Comparison of ENCODE assay signal across 16 cellular contexts in genomic region chr4:4533461-4534169, GRCh38. TPM values are rescaled to one million over a fixed set of nuclear protein-coding genes. Genes with fewer than 3 reads are reported as not detected.
A peak's percentile ranks its signal among the peaks of the same experiment; 100 is the strongest.
DNase-seq lines count a peak whose midpoint lies in the region; ATAC-seq, FAIRE-seq and TF ChIP-seq lines count a peak whose summit lies in the region.
"Had no signal": no experiment of that assay in that cellular context is flagged by ENCODE, and none has a peak within 500 bp of the region (broad histone marks: within the 10 kb centered on the region; RNA-seq: fewer than 3 reads in every experiment).

No MANE protein-coding gene starts in this region.

- H3K36me3 ChIP-seq in OCI-LY3 (replicated peaks; ENCODE audit: low read depth, low read length) (no peaks in the 10 kb centered on the region), body of pancreas (replicated peaks in 1 of 2; ENCODE audit: insufficient read depth in 1 of 2, low read depth in 2 of 2) (no peaks in the 10 kb centered on the region)

- WGBS in body of pancreas, 2 donors, result 87 to 93% methylated on average over 8 of the region's 8 CpGs

- H3K9me3 ChIP-seq in OCI-LY3 (ENCODE audit: insufficient read depth, low read length) (no peaks in the 10 kb centered on the region), body of pancreas (no peaks in the 10 kb centered on the region)

- H3K4me1 ChIP-seq in OCI-LY3 (ENCODE audit: low read length) (peaks cover 31% of the 10 kb centered on the region), body of pancreas (peaks cover 14% of the 10 kb centered on the region)

- no peak for TF ChIP-seq CTCF in OCI-LY3 (IDR thresholded peaks at IDR 0.05; ENCODE audit: low read depth, low read length)
- TF ChIP-seq CTCF in epithelial cell of proximal tubule (conservative IDR thresholded peaks at IDR 0.05; ENCODE audit: low read depth, low read length), result no peak
- TF ChIP-seq CTCF in body of pancreas (IDR thresholded peaks at IDR 0.05), result no peak

- intact Hi-C loops in body of pancreas (cut with DNase I), result no loop called here

- peak overlapping the region; percentile 61 for H3K4me2 ChIP-seq in OCI-LY3 (ENCODE audit: low read length)
- H3K4me2 ChIP-seq: PC-9 had no signal

- no peak for TF ChIP-seq POLR2A in body of pancreas (IDR thresholded peaks at IDR 0.05)
- no peak for TF ChIP-seq POLR2A in GM18505 (IDR thresholded peaks at IDR 0.05; ENCODE audit: borderline replicate concordance, extremely low read depth, insufficient read depth, insufficient read length)

- H3K4me3 ChIP-seq in OCI-LY3 (ENCODE audit: low read length) (peak overlapping the region; percentile 24; the same call in 1 of the 2 replicates), epithelial cell of proximal tubule (ENCODE audit: low read depth, low read length) (peak overlapping the region; percentile 17), body of pancreas (no peak overlapping the region)
- H3K4me3 ChIP-seq: PC-9 had no signal

- DNase-seq in GM18507 (ENCODE audit: extremely low spot score, insufficient read length, low read depth) (no peak), epithelial cell of proximal tubule (ENCODE audit: low read depth) (peak; percentile 95), body of pancreas (no peak), NCI-H2029 (lab: John Stamatoyannopoulos, UW) (no peak)
- DNase-seq: Calu3; CD4-positive, alpha-beta T cell; DMS53; NCI-H1436; NCI-H2029 treated with DMSO at 0.1 percent for 48 hours; NCI-H2171 treated with DMSO at 0.1 percent for 48 hours; NCI-H774; PC-9 had no signal

- no peak overlapping the region for H3K9ac ChIP-seq in OCI-LY3 (ENCODE audit: low read length)

- peak; percentile 47 for FAIRE-seq in GM18507 (lab: Jason Lieb, UNC)
- FAIRE-seq: H1 had no signal

- H3K27ac ChIP-seq in OCI-LY3 (ENCODE audit: low read length) (no peak overlapping the region), body of pancreas (no peak overlapping the region)
- H3K27ac ChIP-seq: PC-9 had no signal

- ATAC-seq in body of pancreas (no peak), GM18505 (IDR thresholded peaks at IDR 0.05; ENCODE audit: unreplicated experiment) (no peak), GM18502 (IDR thresholded peaks at IDR 0.05; ENCODE audit: poor library complexity, unreplicated experiment) (no peak)

- H3K27me3 ChIP-seq in OCI-LY3 (ENCODE audit: low read depth, low read length), result no peaks in the 10 kb centered on the region
- H3K27me3 ChIP-seq in body of pancreas, result no peaks in the 10 kb centered on the region

- H4K20me1 ChIP-seq in OCI-LY3 (ENCODE audit: insufficient read depth, low read length), result peaks cover 81% of the 10 kb centered on the region

- no peak overlapping the region for H2AFZ ChIP-seq in OCI-LY3 (ENCODE audit: low read depth, low read length)
- H2AFZ ChIP-seq: PC-9 had no signal

- peaks cover 96% of the 10 kb centered on the region for H3K79me2 ChIP-seq in OCI-LY3 (ENCODE audit: low read length)

RNA-seq across cellular contexts. Expression of gene STX18, which starts 8.2 kb away (rescaled TPM):
- 23.9 and 30.0 TPM in 2 replicates for total RNA-seq in epithelial cell of proximal tubule
- 10 to 100 TPM; 13.5 to 53.4 TPM for total RNA-seq in body of pancreas

Comparison
In these comparisons a context has a peak if more than half of its experiments do, and no peak if none do; other contexts are left out.
1. H3K4me3 ChIP-seq: peak in OCI-LY3 (single experiment) and epithelial cell of proximal tubule (single experiment); none in body of pancreas (0 of 2).